In genomic region chr10:22612316-22612715, GRCh38 we compare ENCODE assay signal across 15 cellular contexts.
A peak's percentile ranks its signal among the peaks of the same experiment; 100 is the strongest.
DNase-seq lines count a peak whose midpoint lies in the region; ATAC-seq, FAIRE-seq and TF ChIP-seq lines count a peak whose summit lies in the region.
"Had no signal": no experiment of that assay in that cellular context is flagged by ENCODE, and none has a peak within 500 bp of the region (broad histone marks: within the 10 kb centered on the region; RNA-seq: fewer than 3 reads in every experiment).

No MANE protein-coding gene starts in this region.

- FAIRE-seq in GM19239 (lab: Jason Lieb, UNC) = no peak

- H3K4me2 ChIP-seq in BLaER1 treated with 17β-estradiol and CSF1 and Interleukin-3, amounts not matched to agents 10 nM and 100 nM = peak overlapping the region; percentile 47 to 92 (median 58)
- H3K4me2 ChIP-seq in GM23338 = no peak overlapping the region

- peaks cover 27 to 99% (median 39%) of the 10 kb centered on the region in 10 experiments for H3K4me1 ChIP-seq in BLaER1 treated with 17β-estradiol and CSF1 and Interleukin-3, amounts not matched to agents 10 nM and 100 nM
- H3K4me1 ChIP-seq in GM23338 (ENCODE audit: insufficient read depth) = peaks cover 42% of the 10 kb centered on the region
- H3K4me1 ChIP-seq in vagina = peaks cover 28% of the 10 kb centered on the region

- DNase-seq in GM23338 (ENCODE audit: low spot score) (no peak), memory B cell (ENCODE audit: low spot score in 2 of 2) (no peak), D341Med (ENCODE audit: low spot score) (no peak), GM19239 (ENCODE audit: insufficient read length, low spot score) (no peak), GM13977 (ENCODE audit: low spot score) (no peak), vagina (ENCODE audit: extremely low spot score in 2 of 2) (no peak)
- no peak for DNase-seq in activated T-helper 2 cell treated with anti-CD3 and anti-CD28 coated beads, Interferon-gamma antibody, Interleukin-2, Interleukin-4, amounts not matched to agents 10 μg/mL and 5 μg/mL and 100 μg/mL, durations not matched to agents 14 hours and 24 hours and 36 hours (ENCODE audit: low spot score)
- DNase-seq: aorta, gastrocnemius medialis, GF-D8, OCI-M1, retina, SW 1271 had no signal

- intact Hi-C loops in activated T-helper 2 cell treated with anti-CD3 and anti-CD28 coated beads, Interferon-gamma antibody, Interleukin-2, Interleukin-4, amounts not matched to agents 10 μg/mL and 5 μg/mL and 100 μg/mL, durations not matched to agents 14 hours and 24 hours and 36 hours (cut with micrococcal nuclease) = loop anchor here (5.0 kb wide), 2 partner anchors 35 to 100 kb away; partner anchors contain the start of gene PIP4K2A
- intact Hi-C loops in vagina (cut with DNase I) = no loop called here

- ATAC-seq in GM23338 = no peak
- ATAC-seq in memory B cell (ENCODE audit: low read depth) = no peak
- ATAC-seq: gastrocnemius medialis, HCT116 had no signal

- H3K27ac ChIP-seq in BLaER1 treated with 17β-estradiol and CSF1 and Interleukin-3, amounts not matched to agents 10 nM and 100 nM = no peak overlapping the region; a peak in 1 of 22 replicates
- no peak overlapping the region for H3K27ac ChIP-seq in GM23338 (ENCODE audit: low read depth)
- H3K27ac ChIP-seq in vagina = no peak overlapping the region
- H3K27ac ChIP-seq: gastrocnemius medialis had no signal

- in situ Hi-C loops in GM13977 (cut with MboI; ENCODE audit: low pct_unique_long_range_greater_than_20kb, low sequenced_read_pairs, unreplicated experiment) = no loop called here

- peaks cover 0 to 46% (median 4%) of the 10 kb centered on the region in 11 experiments; a peak in 9 of 22 replicates for H4K20me1 ChIP-seq in BLaER1 treated with 17β-estradiol and CSF1 and Interleukin-3, amounts not matched to agents 10 nM and 100 nM
- H4K20me1 ChIP-seq in GM23338 (replicated peaks; ENCODE audit: insufficient read depth) = no peaks in the 10 kb centered on the region

- peak overlapping the region; percentile 1; the same call in 1 of the 2 replicates for H3K27ac Mint-ChIP-seq in GM23338
- H3K27ac Mint-ChIP-seq in activated T-helper 2 cell treated with anti-CD3 and anti-CD28 coated beads, Interferon-gamma antibody, Interleukin-2, Interleukin-4, amounts not matched to agents 10 μg/mL and 5 μg/mL and 100 μg/mL, durations not matched to agents 14 hours and 24 hours and 36 hours = peak overlapping the region; percentile 71
- peak overlapping the region; percentile 91 for H3K27ac Mint-ChIP-seq in memory B cell

- H2AFZ ChIP-seq in GM23338 = no peak overlapping the region

- H3K9ac ChIP-seq in BLaER1 treated with 17β-estradiol and CSF1 and Interleukin-3, amounts not matched to agents 10 nM and 100 nM = no peak overlapping the region

- H3K9me3 Mint-ChIP-seq in GM23338 (peaks cover 3% of the 10 kb centered on the region; the same call in 2 of the 3 replicates), memory B cell (peaks cover 5% of the 10 kb centered on the region)
- no peaks in the 10 kb centered on the region for H3K9me3 Mint-ChIP-seq in activated T-helper 2 cell treated with anti-CD3 and anti-CD28 coated beads, Interferon-gamma antibody, Interleukin-2, Interleukin-4, amounts not matched to agents 10 μg/mL and 5 μg/mL and 100 μg/mL, durations not matched to agents 14 hours and 24 hours and 36 hours

- H3K36me3 Mint-ChIP-seq in GM23338 (ENCODE audit: low read depth) (peaks cover 50% of the 10 kb centered on the region), memory B cell (peaks cover 32% of the 10 kb centered on the region)
- peaks cover 50% of the 10 kb centered on the region for H3K36me3 Mint-ChIP-seq in activated T-helper 2 cell treated with anti-CD3 and anti-CD28 coated beads, Interferon-gamma antibody, Interleukin-2, Interleukin-4, amounts not matched to agents 10 μg/mL and 5 μg/mL and 100 μg/mL, durations not matched to agents 14 hours and 24 hours and 36 hours (ENCODE audit: low read depth)

- H3K9me3 ChIP-seq in BLaER1 treated with 17β-estradiol and CSF1 and Interleukin-3, amounts not matched to agents 10 nM and 100 nM (replicated peaks in 1 of 11) = peaks cover 0 to 7% (median 0%) of the 10 kb centered on the region in 11 experiments; a peak in 2 of 22 replicates
- no peaks in the 10 kb centered on the region for H3K9me3 ChIP-seq in vagina
- H3K9me3 ChIP-seq: gastrocnemius medialis had no signal

- TF ChIP-seq POLR2A in vagina (IDR thresholded peaks at IDR 0.05) = no peak

- no peaks in the 10 kb centered on the region for H3K27me3 ChIP-seq in BLaER1 treated with 17β-estradiol and CSF1 and Interleukin-3, amounts not matched to agents 10 nM and 100 nM
- H3K27me3 ChIP-seq in GM23338 (ENCODE audit: insufficient read depth) (no peaks in the 10 kb centered on the region), vagina (no peaks in the 10 kb centered on the region)
- H3K27me3 ChIP-seq: gastrocnemius medialis had no signal

- H3K79me2 ChIP-seq in GM23338 (replicated peaks; ENCODE audit: insufficient read depth) = peaks cover 73% of the 10 kb centered on the region

- H3K27me3 Mint-ChIP-seq in GM23338 (ENCODE audit: insufficient read depth, low read depth, poor library complexity) (peaks cover 3% of the 10 kb centered on the region), memory B cell (no peaks in the 10 kb centered on the region)
- H3K27me3 Mint-ChIP-seq in activated T-helper 2 cell treated with anti-CD3 and anti-CD28 coated beads, Interferon-gamma antibody, Interleukin-2, Interleukin-4, amounts not matched to agents 10 μg/mL and 5 μg/mL and 100 μg/mL, durations not matched to agents 14 hours and 24 hours and 36 hours (ENCODE audit: low read depth) = no peaks in the 10 kb centered on the region

- 0 out of 2 replicates have a peak, but pooled peaks cover 5% of the 10 kb centered on the region for H3K9me2 ChIP-seq in GM23338 (ENCODE audit: insufficient read depth)

- H3K4me3 Mint-ChIP-seq in GM23338 (no peak overlapping the region), memory B cell (peak overlapping the region; percentile 54)
- peak overlapping the region; percentile 43 for H3K4me3 Mint-ChIP-seq in activated T-helper 2 cell treated with anti-CD3 and anti-CD28 coated beads, Interferon-gamma antibody, Interleukin-2, Interleukin-4, amounts not matched to agents 10 μg/mL and 5 μg/mL and 100 μg/mL, durations not matched to agents 14 hours and 24 hours and 36 hours (ENCODE audit: low read depth)

- H3K4me1 Mint-ChIP-seq in GM23338 (peaks cover 59% of the 10 kb centered on the region), memory B cell (peaks cover 60% of the 10 kb centered on the region)
- H3K4me1 Mint-ChIP-seq in activated T-helper 2 cell treated with anti-CD3 and anti-CD28 coated beads, Interferon-gamma antibody, Interleukin-2, Interleukin-4, amounts not matched to agents 10 μg/mL and 5 μg/mL and 100 μg/mL, durations not matched to agents 14 hours and 24 hours and 36 hours (ENCODE audit: low read depth) = peaks cover 68% of the 10 kb centered on the region

- TF ChIP-seq CTCF in GM23338 (conservative IDR thresholded peaks at IDR 0.05; ENCODE audit: low read depth in 2 of 2) (no peak), GM13977 (IDR thresholded peaks at IDR 0.05; ENCODE audit: extremely low read depth, insufficient read depth, missing control alignments) (no peak), vagina (IDR thresholded peaks at IDR 0.05) (no peak)

- H3K4me3 ChIP-seq in BLaER1 treated with 17β-estradiol and CSF1 and Interleukin-3, amounts not matched to agents 10 nM and 100 nM = no peak overlapping the region
- H3K4me3 ChIP-seq in GM23338 (no peak overlapping the region), vagina (no peak overlapping the region)
- H3K4me3 ChIP-seq: gastrocnemius medialis had no signal

- H3F3A ChIP-seq in GM23338 (replicated peaks; ENCODE audit: low read depth) = no peaks in the 10 kb centered on the region

- peaks cover 6 to 35% (median 20%) of the 10 kb centered on the region in 11 experiments; a peak in 18 of 22 replicates for H3K36me3 ChIP-seq in BLaER1 treated with 17β-estradiol and CSF1 and Interleukin-3, amounts not matched to agents 10 nM and 100 nM
- H3K36me3 ChIP-seq in GM23338 (ENCODE audit: insufficient read depth) (no peaks in the 10 kb centered on the region), vagina (peaks cover 0 to 4% of the 10 kb centered on the region in 2 donors)
- H3K36me3 ChIP-seq: gastrocnemius medialis had no signal

TF ChIP-seq in GM23338, 12 proteins besides CTCF, POLR2A, EP300 and RAD21 (continues in another document):
- TF ChIP-seq POLR2AphosphoS5 (IDR thresholded peaks at IDR 0.05; ENCODE audit: low read depth) (no peak), EZH2 (IDR thresholded peaks at IDR 0.05; ENCODE audit: low read depth, unreplicated experiment) (no peak), STAT1 (IDR thresholded peaks at IDR 0.05; ENCODE audit: unreplicated experiment) (no peak), ZNF331 (CRISPR knock-in tag; IDR thresholded peaks at IDR 0.05; ENCODE audit: low read depth) (no peak), ZNF114 (CRISPR knock-in tag; IDR thresholded peaks at IDR 0.05) (no peak)
- TF ChIP-seq, protein P1, sequence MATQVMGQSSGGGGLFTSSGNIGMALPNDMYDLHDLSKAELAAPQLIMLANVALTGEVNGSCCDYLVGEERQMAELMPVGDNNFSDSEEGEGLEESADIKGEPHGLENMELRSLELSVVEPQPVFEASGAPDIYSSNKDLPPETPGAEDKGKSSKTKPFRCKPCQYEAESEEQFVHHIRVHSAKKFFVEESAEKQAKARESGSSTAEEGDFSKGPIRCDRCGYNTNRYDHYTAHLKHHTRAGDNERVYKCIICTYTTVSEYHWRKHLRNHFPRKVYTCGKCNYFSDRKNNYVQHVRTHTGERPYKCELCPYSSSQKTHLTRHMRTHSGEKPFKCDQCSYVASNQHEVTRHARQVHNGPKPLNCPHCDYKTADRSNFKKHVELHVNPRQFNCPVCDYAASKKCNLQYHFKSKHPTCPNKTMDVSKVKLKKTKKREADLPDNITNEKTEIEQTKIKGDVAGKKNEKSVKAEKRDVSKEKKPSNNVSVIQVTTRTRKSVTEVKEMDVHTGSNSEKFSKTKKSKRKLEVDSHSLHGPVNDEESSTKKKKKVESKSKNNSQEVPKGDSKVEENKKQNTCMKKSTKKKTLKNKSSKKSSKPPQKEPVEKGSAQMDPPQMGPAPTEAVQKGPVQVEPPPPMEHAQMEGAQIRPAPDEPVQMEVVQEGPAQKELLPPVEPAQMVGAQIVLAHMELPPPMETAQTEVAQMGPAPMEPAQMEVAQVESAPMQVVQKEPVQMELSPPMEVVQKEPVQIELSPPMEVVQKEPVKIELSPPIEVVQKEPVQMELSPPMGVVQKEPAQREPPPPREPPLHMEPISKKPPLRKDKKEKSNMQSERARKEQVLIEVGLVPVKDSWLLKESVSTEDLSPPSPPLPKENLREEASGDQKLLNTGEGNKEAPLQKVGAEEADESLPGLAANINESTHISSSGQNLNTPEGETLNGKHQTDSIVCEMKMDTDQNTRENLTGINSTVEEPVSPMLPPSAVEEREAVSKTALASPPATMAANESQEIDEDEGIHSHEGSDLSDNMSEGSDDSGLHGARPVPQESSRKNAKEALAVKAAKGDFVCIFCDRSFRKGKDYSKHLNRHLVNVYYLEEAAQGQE (IDR thresholded peaks at IDR 0.05; ENCODE audit: unreplicated experiment) = no peak

Comparison
In these comparisons a context has a peak if more than half of its experiments do, and no peak if none do; other contexts are left out.
1. H3K27ac Mint-ChIP-seq: peak in every context shown above with its lines; median percentile 91 in memory B cell; 71 in activated T-helper 2 cell treated with anti-CD3 and anti-CD28 coated beads, Interferon-gamma antibody, Interleukin-2, Interleukin-4, amounts not matched to agents 10 μg/mL and 5 μg/mL and 100 μg/mL, durations not matched to agents 14 hours and 24 hours and 36 hours; 1 in GM23338.